Comparison of ENCODE assay signal across 1 cellular context in the genomic region with DNA sequence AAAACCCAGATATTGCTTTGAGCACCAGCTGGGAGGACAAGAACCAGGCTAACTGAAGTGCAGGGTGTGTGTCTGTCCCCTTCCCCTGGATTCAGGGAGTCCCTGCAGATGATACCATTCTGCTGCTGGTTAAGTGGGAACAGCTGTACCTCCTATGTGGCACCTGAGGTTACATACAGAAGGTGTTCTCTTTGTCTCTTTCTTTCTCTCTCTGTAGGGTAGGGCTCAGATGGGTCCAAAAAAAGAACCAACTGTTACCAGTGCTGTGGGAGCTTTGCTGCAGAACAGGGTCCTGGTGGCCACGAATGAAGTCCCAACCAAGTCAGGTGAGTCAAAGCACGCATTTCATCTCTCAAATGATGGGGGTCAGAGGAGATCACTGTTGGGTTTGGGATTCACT.
TF ChIP-seq lines count a peak whose summit lies in the region.

No MANE protein-coding gene starts in this region.

TF ChIP-seq in H1, 55 proteins besides CTCF, POLR2A, EP300 and RAD21:
- TF ChIP-seq SP4 (IDR thresholded peaks at IDR 0.05; ENCODE audit: low read length), result no peak
TF ChIP-seq in H1: peak in this region for 0.
